9 cellular contexts compared by ENCODE assay signal in the genomic region with DNA sequence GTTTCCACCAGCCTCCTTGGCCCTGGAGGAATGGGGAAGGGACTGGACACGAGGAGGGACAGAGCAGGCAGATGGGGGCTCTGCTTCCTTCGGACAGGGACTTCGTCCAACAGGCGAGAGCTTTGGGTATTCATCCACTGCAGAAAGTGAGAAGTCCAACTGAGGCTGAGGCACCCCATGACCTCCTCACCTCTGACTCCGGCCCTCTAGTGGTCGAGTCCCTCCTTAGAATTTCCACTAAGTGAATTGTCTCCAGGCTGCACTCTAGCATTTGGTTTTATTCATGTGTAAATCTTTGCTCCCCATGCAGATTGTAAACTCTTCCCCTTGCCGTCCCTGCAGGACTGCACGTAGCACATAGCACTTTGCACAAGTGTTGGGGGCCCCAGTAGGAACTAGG. TPM values are rescaled to one million over a fixed set of nuclear protein-coding genes. Genes with fewer than 3 reads are reported as not detected.
A peak's percentile ranks its signal among the peaks of the same experiment; 100 is the strongest.
DNase-seq lines count a peak whose midpoint lies in the region; ATAC-seq and TF ChIP-seq lines count a peak whose summit lies in the region.
"Had no signal": no experiment of that assay in that cellular context is flagged by ENCODE, and none has a peak within 500 bp of the region (broad histone marks: within the 10 kb centered on the region; RNA-seq: fewer than 3 reads in every experiment).

No MANE protein-coding gene starts in this region.

- no peak overlapping the region for H3K27ac Mint-ChIP-seq in effector memory CD8-positive, alpha-beta T cell
- H3K27ac Mint-ChIP-seq: T-helper 1 cell treated with Interleukin-12 subunit alpha and Interleukin-12 subunit beta and Interleukin-4 antibody, amounts not matched to agents 30 μg/mL and 1 μg/mL, for 36 hours had no signal

- no peak overlapping the region for H3K4me3 Mint-ChIP-seq in effector memory CD8-positive, alpha-beta T cell
- H3K4me3 Mint-ChIP-seq: T-helper 1 cell treated with Interleukin-12 subunit alpha and Interleukin-12 subunit beta and Interleukin-4 antibody, amounts not matched to agents 30 μg/mL and 1 μg/mL, for 36 hours had no signal

- no peaks in the 10 kb centered on the region for H3K27me3 Mint-ChIP-seq in effector memory CD8-positive, alpha-beta T cell

- no peak for TF ChIP-seq EP300 in stomach (IDR thresholded peaks at IDR 0.05)

- H3K4me1 ChIP-seq in RWPE2 (ENCODE audit: insufficient read depth, poor library complexity, severe bottlenecking) (peaks cover 6% of the 10 kb centered on the region), smooth muscle cell (ENCODE audit: low read depth) (peaks cover 6% of the 10 kb centered on the region), stomach (peaks cover 0 to 47% (median 18%) of the 10 kb centered on the region in 4 donors)

- no peak for ATAC-seq in RWPE2 (ENCODE audit: low read depth)
- ATAC-seq in effector memory CD8-positive, alpha-beta T cell (replicated peaks), result peak; percentile 50

- H2AFZ ChIP-seq in smooth muscle cell (ENCODE audit: low read depth), result no peak overlapping the region

- H4K20me1 ChIP-seq in smooth muscle cell (ENCODE audit: low read depth), result peaks cover 94% of the 10 kb centered on the region

- DNase-seq in RWPE2 (ENCODE audit: low spot score) (no peak), smooth muscle cell (lab: John Stamatoyannopoulos, UW; ENCODE audit: unreplicated experiment) (no peak), midbrain (lab: John Stamatoyannopoulos, UW) (no peak), NCI-H2171 (lab: John Stamatoyannopoulos, UW) (no peak), stomach (no peak), NCI-H446 (lab: John Stamatoyannopoulos, UW) (no peak)
- peak in 1 of 3 experiments; percentile 17 for DNase-seq in effector memory CD8-positive, alpha-beta T cell

- H3K4me3 ChIP-seq in RWPE2 (ENCODE audit: severe bottlenecking), result no peak overlapping the region
- H3K4me3 ChIP-seq in smooth muscle cell, result no peak overlapping the region
- H3K4me3 ChIP-seq in stomach, result no peak overlapping the region

- H3K9me3 ChIP-seq in RWPE2 (ENCODE audit: severe bottlenecking), result no peaks in the 10 kb centered on the region
- no peaks in the 10 kb centered on the region for H3K9me3 ChIP-seq in smooth muscle cell (replicated peaks; ENCODE audit: low read depth)
- peaks cover 0 to 6% (median 0%) of the 10 kb centered on the region in 4 donors for H3K9me3 ChIP-seq in stomach

- WGBS in smooth muscle cell (ENCODE audit: low lambda C conversion rate), result 60% methylated on average over 8 of the region's 8 CpGs
- 68 to 83% (median 81%) methylated on average over 8 of the region's 8 CpGs for WGBS in stomach, 5 donors

- peaks cover 50 to 69% of the 10 kb centered on the region in 2 donors for H3K4me1 Mint-ChIP-seq in effector memory CD8-positive, alpha-beta T cell (ENCODE audit: low read depth in 2 of 2)

- no peak for TF ChIP-seq POLR2A in stomach (IDR thresholded peaks at IDR 0.05)

- no peaks in the 10 kb centered on the region for H3K9me3 Mint-ChIP-seq in effector memory CD8-positive, alpha-beta T cell

- H3K4me2 ChIP-seq in smooth muscle cell, result no peak overlapping the region

- H3K36me3 Mint-ChIP-seq in effector memory CD8-positive, alpha-beta T cell (ENCODE audit: insufficient read depth), result peaks cover 16% of the 10 kb centered on the region

- intact Hi-C loops in stomach (cut with DNase I; ENCODE audit: low total_unique reads), result no loop called here

- H3K36me3 ChIP-seq in RWPE2 (ENCODE audit: low read depth), result peaks cover 3% of the 10 kb centered on the region; the same call in 1 of the 2 replicates
- H3K36me3 ChIP-seq in smooth muscle cell (ENCODE audit: low read depth), result peaks cover 4% of the 10 kb centered on the region
- peaks cover 13 to 34% (median 17%) of the 10 kb centered on the region in 4 donors for H3K36me3 ChIP-seq in stomach

- H3K27me3 ChIP-seq in RWPE2 (ENCODE audit: insufficient read depth, poor library complexity, severe bottlenecking) (no peaks in the 10 kb centered on the region), smooth muscle cell (ENCODE audit: low read depth) (no peaks in the 10 kb centered on the region), stomach (no peaks in the 10 kb centered on the region)

- H3K79me2 ChIP-seq in smooth muscle cell (ENCODE audit: low read depth), result peaks cover 74% of the 10 kb centered on the region

- H3K27ac ChIP-seq in RWPE2 (ENCODE audit: poor library complexity, severe bottlenecking) (no peak overlapping the region), smooth muscle cell (ENCODE audit: low read depth) (no peak overlapping the region), stomach (peak overlapping the region in 2 of 5 donors; percentile 22 to 53)

- H3K9ac ChIP-seq in smooth muscle cell (ENCODE audit: low read depth), result no peak overlapping the region

- H3F3A ChIP-seq in smooth muscle cell (ENCODE audit: low read depth), result no peaks in the 10 kb centered on the region

- TF ChIP-seq CTCF in GM12873 (IDR thresholded peaks at IDR 0.05; ENCODE audit: insufficient read depth, low read depth, low read length, missing control alignments) (peak; percentile 70), RWPE2 (IDR thresholded peaks at IDR 0.05; ENCODE audit: poor library complexity, severe bottlenecking) (peak; percentile 53), smooth muscle cell (IDR thresholded peaks at IDR 0.05; ENCODE audit: borderline replicate concordance, insufficient read depth, poor library complexity, severe bottlenecking) (peak; percentile 36), stomach (IDR thresholded peaks at IDR 0.05) (peak in 1 of 7 experiments; percentile 19)

RNA-seq across cellular contexts. Expression of a gene that starts 12.6 kb away (rescaled TPM):
- total RNA-seq in smooth muscle cell (2.1 and 3.2 TPM in 2 replicates), stomach (10 to 100 TPM in 2 of 5 donors, 1 to 10 TPM in 1, under 1 TPM in 1, not detected in 1; 0.89 to 38.2 (median 10.0) TPM)
- polyA plus RNA-seq in smooth muscle cell (3.0 and 5.7 TPM in 2 replicates), stomach (1 to 10 TPM; 2.0 to 4.9 (median 2.8) TPM)

RNA-seq across cellular contexts. Expression of a gene that starts 12.7 kb away (rescaled TPM):
- total RNA-seq in smooth muscle cell, result 72.8 and 85.6 TPM in 2 replicates
- 30.3 and 34.1 TPM in 2 replicates for polyA plus RNA-seq in smooth muscle cell
- total RNA-seq in stomach, result 100 to 1,000 TPM in 1 of 5 donors, 10 to 100 TPM in 3, 1 to 10 TPM in 1; 4.9 to 102 (median 92.0) TPM
- polyA plus RNA-seq in stomach, result 10 to 100 TPM; 22.4 to 48.0 (median 37.9) TPM
